ENCODE assay signal across 29 cellular contexts in genomic region chr16:24488045-24488444, GRCh38. TPM values are rescaled to one million over a fixed set of nuclear protein-coding genes. Genes with fewer than 3 reads are reported as not detected.
A peak's percentile ranks its signal among the peaks of the same experiment; 100 is the strongest.
DNase-seq lines count a peak whose midpoint lies in the region; ATAC-seq and TF ChIP-seq lines count a peak whose summit lies in the region.
"Had no signal": no experiment of that assay in that cellular context is flagged by ENCODE, and none has a peak within 500 bp of the region (broad histone marks: within the 10 kb centered on the region; RNA-seq: fewer than 3 reads in every experiment).

No MANE protein-coding gene starts in this region.

- no peaks in the 10 kb centered on the region for H3K36me3 ChIP-seq in HEK293 (ENCODE audit: control insufficient read depth in 2 of 2, insufficient read depth in 1 of 2, low read length in 2 of 2)
- no peaks in the 10 kb centered on the region for H3K36me3 ChIP-seq in upper lobe of right lung
- H3K36me3 ChIP-seq in psoas muscle (ENCODE audit: insufficient read depth in 1 of 2, low read depth in 1 of 2): no peaks in the 10 kb centered on the region
- H3K36me3 ChIP-seq: BE2C; BLaER1; BLaER1 treated with 17β-estradiol and CSF1 and Interleukin-3, amounts not matched to agents 10 nM and 100 nM had no signal

- ATAC-seq in upper lobe of right lung (no peak), GM19395 (IDR thresholded peaks at IDR 0.05; ENCODE audit: unreplicated experiment) (no peak), psoas muscle (no peak)
- ATAC-seq: A549; CD8-positive, alpha-beta T cell had no signal

- H3K27me3 ChIP-seq in upper lobe of right lung: peaks cover 15% of the 10 kb centered on the region
- H3K27me3 ChIP-seq in psoas muscle (ENCODE audit: insufficient read depth in 3 of 3, low read length in 2 of 3): peaks cover 0 to 11% (median 0%) of the 10 kb centered on the region in 3 donors
- H3K27me3 ChIP-seq: BE2C; BLaER1; BLaER1 treated with 17β-estradiol and CSF1 and Interleukin-3, amounts not matched to agents 10 nM and 100 nM had no signal

- no peak for TF ChIP-seq CTCF in HEK293 (tag by site-specific recombination; IDR thresholded peaks at IDR 0.05)
- no peak for TF ChIP-seq CTCF in upper lobe of right lung (IDR thresholded peaks at IDR 0.05)
- no peak for TF ChIP-seq CTCF in psoas muscle (IDR thresholded peaks at IDR 0.05)

- H3K4me1 ChIP-seq in HEK293 (ENCODE audit: control insufficient read depth, insufficient read depth, low read length): no peaks in the 10 kb centered on the region
- no peaks in the 10 kb centered on the region for H3K4me1 ChIP-seq in upper lobe of right lung
- no peaks in the 10 kb centered on the region for H3K4me1 ChIP-seq in psoas muscle
- H3K4me1 ChIP-seq: A549; BE2C; BLaER1; BLaER1 treated with 17β-estradiol and CSF1 and Interleukin-3, amounts not matched to agents 10 nM and 100 nM; Caco-2 had no signal

- CTCF ChIA-PET in HEK293 (lab: Yijun Ruan, JAX): no interaction called here

- H3K4me3 ChIP-seq in HEK293 (ENCODE audit: low read depth, low read length) (no peak overlapping the region), upper lobe of right lung (no peak overlapping the region), psoas muscle (no peak overlapping the region)
- H3K4me3 ChIP-seq: A549; BLaER1; BLaER1 treated with 17β-estradiol and CSF1 and Interleukin-3, amounts not matched to agents 10 nM and 100 nM had no signal

- POLR2A ChIA-PET in HEK293 (lab: Yijun Ruan, JAX): no interaction called here

- DNase-seq in upper lobe of right lung: peak; percentile 9
- DNase-seq in psoas muscle: no peak
- DNase-seq: 8988T; ACHN; AML-193; BE2C; C1 segment of cervical spinal cord; Caco-2; Calu3; CD4-positive, alpha-beta memory T cell; CD4-positive, alpha-beta T cell; CD4-positive, CD25-positive, alpha-beta regulatory T cell; CD8-positive, alpha-beta memory T cell; CD8-positive, alpha-beta T cell; COR-L47; DMS 273 treated with DMSO at 0.1 percent for 48 hours; DMS153; DMS53; DMS79; DMS79 treated with DMSO at 0.1 percent for 48 hours; DND-41; EL had no signal

- no peak overlapping the region for H3K27ac ChIP-seq in HEK293 (ENCODE audit: extremely low read depth, low read depth, low read length)
- no peak overlapping the region for H3K27ac ChIP-seq in upper lobe of right lung
- H3K27ac ChIP-seq in psoas muscle: no peak overlapping the region
- H3K27ac ChIP-seq: 22Rv1; A549; BLaER1; BLaER1 treated with 17β-estradiol and CSF1 and Interleukin-3, amounts not matched to agents 10 nM and 100 nM; C4-2B had no signal

- intact Hi-C loops in upper lobe of right lung (cut with DNase I): no loop called here
- intact Hi-C loops in psoas muscle (cut with DNase I): no loop called here

- WGBS in psoas muscle, 3 donors: 65 to 94% (median 90%) methylated on average over 2 of the region's 2 CpGs

- H3K9me3 ChIP-seq in HEK293 (ENCODE audit: control insufficient read depth, insufficient read depth, low read depth, low read length): no peaks in the 10 kb centered on the region
- H3K9me3 ChIP-seq in upper lobe of right lung: no peaks in the 10 kb centered on the region
- H3K9me3 ChIP-seq in psoas muscle: peaks cover 3% of the 10 kb centered on the region
- H3K9me3 ChIP-seq: BE2C, Caco-2 had no signal

TF ChIP-seq in HEK293, 187 proteins besides CTCF, POLR2A, EP300 and RAD21:
- TF ChIP-seq ZNF133 (tag by site-specific recombination; IDR thresholded peaks at IDR 0.05): peak; percentile 96
- no peak for TF ChIP-seq ZBTB20 (tag by site-specific recombination; IDR thresholded peaks at IDR 0.05)
- no peak for TF ChIP-seq REPIN1 (tag by site-specific recombination; IDR thresholded peaks at IDR 0.05; ENCODE audit: low read depth)
- no peak for TF ChIP-seq SP2 (tag by site-specific recombination; IDR thresholded peaks at IDR 0.05)

RNA-seq across cellular contexts. Expression of gene RBBP6, which starts 51.3 kb away (rescaled TPM):
- total RNA-seq in upper lobe of right lung (43.8 TPM), psoas muscle (10 to 100 TPM; 21.8 to 30.7 (median 25.7) TPM)
- polyA plus RNA-seq in psoas muscle: 10 to 100 TPM; 11.7 to 21.6 (median 15.4) TPM
